Comparison of ENCODE assay signal across 1 cellular context in the genomic region with DNA sequence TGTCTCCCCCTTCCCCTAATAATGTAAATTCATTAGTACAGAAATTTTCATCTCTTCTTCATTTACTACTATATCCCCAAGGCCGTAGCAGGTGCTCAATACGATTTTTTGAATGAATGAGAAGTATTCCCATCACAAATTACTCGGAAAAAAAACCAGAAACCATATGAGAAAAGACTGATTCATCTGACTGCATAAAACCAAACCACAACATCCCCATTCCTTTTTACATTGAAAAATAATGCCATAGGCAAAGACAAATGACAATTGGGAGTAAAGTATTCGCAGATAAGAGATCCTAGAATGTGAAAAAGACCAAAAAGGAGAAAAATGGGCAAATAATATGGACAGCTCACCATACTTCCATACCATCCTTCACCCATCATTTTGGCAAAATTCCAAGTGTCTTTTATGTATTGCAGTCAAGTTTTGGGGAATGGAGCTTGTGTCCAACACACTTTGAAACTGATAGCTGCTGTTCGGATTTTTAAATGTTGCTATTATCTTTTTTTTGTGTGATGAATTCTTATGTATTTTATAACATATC.
TF ChIP-seq lines count a peak whose summit lies in the region.

No MANE protein-coding gene starts in this region.

TF ChIP-seq in HepG2, 621 proteins besides CTCF, POLR2A, EP300 and RAD21:
- TF ChIP-seq ZSCAN29 (CRISPR knock-in tag; conservative IDR thresholded peaks at IDR 0.05) = no peak
- no peak for TF ChIP-seq DNMT1 (CRISPR knock-in tag; IDR thresholded peaks at IDR 0.05)
- TF ChIP-seq NCOA1 (CRISPR knock-in tag; IDR thresholded peaks at IDR 0.05) = 0 out of 2 replicates have a peak, but pooled peaks have one; percentile 1
- no peak for TF ChIP-seq SOX13 (IDR thresholded peaks at IDR 0.05)
- TF ChIP-seq SOX13 (CRISPR knock-in tag; conservative IDR thresholded peaks at IDR 0.05 in 1 of 2, IDR thresholded peaks at IDR 0.05 in 1 of 2) = no peak
- no peak for TF ChIP-seq SRSF4 (IDR thresholded peaks at IDR 0.05; ENCODE audit: low read depth, low read length, poor library complexity, severe bottlenecking)
